9 cellular contexts compared by ENCODE assay signal in genomic region chr5:180829711-180830110, GRCh38. TPM values are rescaled to one million over a fixed set of nuclear protein-coding genes. Genes with fewer than 3 reads are reported as not detected.
A peak's percentile ranks its signal among the peaks of the same experiment; 100 is the strongest.
DNase-seq lines count a peak whose midpoint lies in the region; ATAC-seq, FAIRE-seq and TF ChIP-seq lines count a peak whose summit lies in the region.
"Had no signal": no experiment of that assay in that cellular context is flagged by ENCODE, and none has a peak within 500 bp of the region (broad histone marks: within the 10 kb centered on the region; RNA-seq: fewer than 3 reads in every experiment).

No MANE protein-coding gene starts in this region.

- H3K4me2 ChIP-seq in A549 = peak overlapping the region; percentile 90

- H3K36me3 Mint-ChIP-seq in HFFc6 (ENCODE audit: low read depth) = peaks cover 35% of the 10 kb centered on the region
- peaks cover 20% of the 10 kb centered on the region for H3K36me3 Mint-ChIP-seq in central memory CD8-positive, alpha-beta T cell (ENCODE audit: insufficient read depth)
- peaks cover 48% of the 10 kb centered on the region for H3K36me3 Mint-ChIP-seq in nephron progenitor cell (ENCODE audit: low read depth)

- H3K4me1 Mint-ChIP-seq in HFFc6 (ENCODE audit: low read depth) (peaks cover 46% of the 10 kb centered on the region), nephron progenitor cell (peaks cover 23% of the 10 kb centered on the region)
- H3K4me1 Mint-ChIP-seq in central memory CD8-positive, alpha-beta T cell = peaks cover 42% of the 10 kb centered on the region

- no peak for FAIRE-seq in A549 (lab: Jason Lieb, UNC)

- no peak for TF ChIP-seq RAD21 in A549 (conservative IDR thresholded peaks at IDR 0.05 in 1 of 2, IDR thresholded peaks at IDR 0.05 in 1 of 2)

- CTCF ChIA-PET in A549 (lab: Yijun Ruan, JAX) = interaction anchor here (0.5 to 2.3 kb wide), 6 partner anchors 12 to 355 kb away, joined by 3 to 6 read pairs (median 4); no protein-coding TSS in a partner anchor

- H3K4me3 ChIP-seq in A549 = peak overlapping the region; percentile 66; the same call in 1 of the 3 replicates

- peaks cover 32% of the 10 kb centered on the region for H3K4me1 ChIP-seq in A549

- no peak overlapping the region for H3K27ac ChIP-seq in A549

- POLR2A ChIA-PET in A549 (lab: Yijun Ruan, JAX) = interaction anchor here (2.7 kb wide), 2 partner anchors 19 to 31 kb away, joined by 15 to 43 read pairs; partner anchors contain the start of gene ZFP62

- no peak for ATAC-seq in A549
- no peak for ATAC-seq in central memory CD8-positive, alpha-beta T cell (replicated peaks; ENCODE audit: extremely low read depth, poor library complexity, severe bottlenecking)
- ATAC-seq in GM18909 (IDR thresholded peaks at IDR 0.05; ENCODE audit: poor library complexity, unreplicated experiment) = no peak

- no peak for TF ChIP-seq EP300 in A549 (IDR thresholded peaks at IDR 0.05)

- peaks cover 6% of the 10 kb centered on the region for H3K27me3 Mint-ChIP-seq in HFFc6 (ENCODE audit: insufficient read depth)
- no peaks in the 10 kb centered on the region for H3K27me3 Mint-ChIP-seq in central memory CD8-positive, alpha-beta T cell
- H3K27me3 Mint-ChIP-seq in nephron progenitor cell (ENCODE audit: low read depth, poor library complexity) = peaks cover 25% of the 10 kb centered on the region

- H3K27ac Mint-ChIP-seq in HFFc6 (0 out of 2 replicates have a peak overlapping the region, but pooled peaks have one; percentile 95), nephron progenitor cell (no peak overlapping the region)
- peak overlapping the region; percentile 98 for H3K27ac Mint-ChIP-seq in central memory CD8-positive, alpha-beta T cell (ENCODE audit: low read depth)

- TF ChIP-seq CTCF in A549 (IDR thresholded peaks at IDR 0.05) (no peak), HFFc6 (IDR thresholded peaks at IDR 0.05) (no peak), nephron progenitor cell (IDR thresholded peaks at IDR 0.05) (no peak)

- DNase-seq in A549 (ENCODE audit: low read depth in 1 of 2, low spot score in 1 of 2) = no peak
- no peak for DNase-seq in HFFc6
- DNase-seq in central memory CD8-positive, alpha-beta T cell (ENCODE audit: low spot score in 2 of 2) = no peak
- DNase-seq in nephron progenitor cell = no peak
- DNase-seq in activated CD4-positive, CD25-positive, alpha-beta regulatory T cell treated with anti-CD3 and anti-CD28 coated beads, Interleukin-2, amount 50 U/mL, for 72 hours = no peak
- DNase-seq in activated CD4-positive, CD25-positive, alpha-beta regulatory T cell (lab: John Stamatoyannopoulos, UW) = no peak
- no peak for DNase-seq in NCI-H2081 (lab: John Stamatoyannopoulos, UW)
- DNase-seq: NCI-H2081 treated with DMSO at 0.1 percent for 48 hours had no signal

- H3K4me3 Mint-ChIP-seq in HFFc6 (0 out of 2 replicates have a peak overlapping the region, but pooled peaks have one; percentile 97), nephron progenitor cell (peak overlapping the region; percentile 94)
- H3K4me3 Mint-ChIP-seq in central memory CD8-positive, alpha-beta T cell = peak overlapping the region; percentile 99

- H3K9me3 Mint-ChIP-seq in HFFc6 (peaks cover 18% of the 10 kb centered on the region), nephron progenitor cell (peaks cover 59% of the 10 kb centered on the region)
- H3K9me3 Mint-ChIP-seq in central memory CD8-positive, alpha-beta T cell = no peaks in the 10 kb centered on the region

- no peak for TF ChIP-seq POLR2A in A549 (IDR thresholded peaks at IDR 0.05; ENCODE audit: low read length)

- over 99% methylated on average over 5 of the region's 5 CpGs for WGBS in A549 (ENCODE audit: missing lambda C conversion rate)

- no peaks in the 10 kb centered on the region for H3K9me3 ChIP-seq in A549

TF ChIP-seq in A549, 52 proteins besides CTCF, POLR2A, EP300 and RAD21:
- TF ChIP-seq MAFK (IDR thresholded peaks at IDR 0.05; ENCODE audit: partially characterized antibody) (no peak), TP53 (CRISPR knock-in tag; IDR thresholded peaks at IDR 0.05) (no peak), RARB (CRISPR knock-in tag; IDR thresholded peaks at IDR 0.05) (no peak), EHMT2 (IDR thresholded peaks at IDR 0.05; ENCODE audit: low read depth) (no peak), EHF (CRISPR knock-in tag; IDR thresholded peaks at IDR 0.05) (no peak), HDAC2 (IDR thresholded peaks at IDR 0.05) (no peak)
- TF ChIP-seq, protein P1, sequence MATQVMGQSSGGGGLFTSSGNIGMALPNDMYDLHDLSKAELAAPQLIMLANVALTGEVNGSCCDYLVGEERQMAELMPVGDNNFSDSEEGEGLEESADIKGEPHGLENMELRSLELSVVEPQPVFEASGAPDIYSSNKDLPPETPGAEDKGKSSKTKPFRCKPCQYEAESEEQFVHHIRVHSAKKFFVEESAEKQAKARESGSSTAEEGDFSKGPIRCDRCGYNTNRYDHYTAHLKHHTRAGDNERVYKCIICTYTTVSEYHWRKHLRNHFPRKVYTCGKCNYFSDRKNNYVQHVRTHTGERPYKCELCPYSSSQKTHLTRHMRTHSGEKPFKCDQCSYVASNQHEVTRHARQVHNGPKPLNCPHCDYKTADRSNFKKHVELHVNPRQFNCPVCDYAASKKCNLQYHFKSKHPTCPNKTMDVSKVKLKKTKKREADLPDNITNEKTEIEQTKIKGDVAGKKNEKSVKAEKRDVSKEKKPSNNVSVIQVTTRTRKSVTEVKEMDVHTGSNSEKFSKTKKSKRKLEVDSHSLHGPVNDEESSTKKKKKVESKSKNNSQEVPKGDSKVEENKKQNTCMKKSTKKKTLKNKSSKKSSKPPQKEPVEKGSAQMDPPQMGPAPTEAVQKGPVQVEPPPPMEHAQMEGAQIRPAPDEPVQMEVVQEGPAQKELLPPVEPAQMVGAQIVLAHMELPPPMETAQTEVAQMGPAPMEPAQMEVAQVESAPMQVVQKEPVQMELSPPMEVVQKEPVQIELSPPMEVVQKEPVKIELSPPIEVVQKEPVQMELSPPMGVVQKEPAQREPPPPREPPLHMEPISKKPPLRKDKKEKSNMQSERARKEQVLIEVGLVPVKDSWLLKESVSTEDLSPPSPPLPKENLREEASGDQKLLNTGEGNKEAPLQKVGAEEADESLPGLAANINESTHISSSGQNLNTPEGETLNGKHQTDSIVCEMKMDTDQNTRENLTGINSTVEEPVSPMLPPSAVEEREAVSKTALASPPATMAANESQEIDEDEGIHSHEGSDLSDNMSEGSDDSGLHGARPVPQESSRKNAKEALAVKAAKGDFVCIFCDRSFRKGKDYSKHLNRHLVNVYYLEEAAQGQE (IDR thresholded peaks at IDR 0.05) = no peak

RNA-seq across cellular contexts. Expression of gene MGAT1, which starts 27.1 kb away (rescaled TPM):
- polyA plus RNA-seq in A549 (2011; rRNA removed) = 53.0 and 56.3 TPM in 2 replicates
- 50.1 and 71.5 TPM in 2 replicates for polyA plus RNA-seq in A549 (2012; cell fraction: cytosol; rRNA removed)
- polyA plus RNA-seq in A549 (2012; cell fraction: nucleus; rRNA removed) = 71.5 and 99.2 TPM in 2 replicates
- 54.6 to 63.4 TPM (median 61.8 TPM) in 3 replicates for polyA plus RNA-seq in A549 (2017; fragmentation: RNase III; extraction: RNeasy Plus Mini Kit Qiagen cat#74134 plus additional on column Dnase treatment)
- 46.1 and 49.2 TPM in 2 replicates for polyA minus RNA-seq in A549 (2011; rRNA and poly(A)+ RNA removed)
- total RNA-seq in HFFc6 (2021; fragmentation: NEBNext Ultra II Directional; extraction: Animal tissue kit (Norgen Biotek cat#: 25700)) = 100 to 1,000 TPM; 188 to 220 (median 206) TPM

RNA-seq across cellular contexts. Expression of gene ZFP62, which starts 31.4 kb away (rescaled TPM):
- 19.2 and 23.4 TPM in 2 replicates for polyA plus RNA-seq in A549 (2011; rRNA removed)
- polyA plus RNA-seq in A549 (2012; cell fraction: cytosol; rRNA removed) = 2.6 and 3.5 TPM in 2 replicates
- 2.9 and 3.6 TPM in 2 replicates for polyA plus RNA-seq in A549 (2012; cell fraction: nucleus; rRNA removed)
- 11.8 to 13.9 TPM (median 13.9 TPM) in 3 replicates for polyA plus RNA-seq in A549 (2017; fragmentation: RNase III; extraction: RNeasy Plus Mini Kit Qiagen cat#74134 plus additional on column Dnase treatment)
- 9.0 and 10.8 TPM in 2 replicates for polyA minus RNA-seq in A549 (2011; rRNA and poly(A)+ RNA removed)
- 10 to 100 TPM in 4 of 6 experiments, 1 to 10 TPM in 2; 9.6 to 12.1 (median 10.2) TPM for total RNA-seq in HFFc6 (2021; fragmentation: NEBNext Ultra II Directional; extraction: Animal tissue kit (Norgen Biotek cat#: 25700))
